In the genomic region with DNA sequence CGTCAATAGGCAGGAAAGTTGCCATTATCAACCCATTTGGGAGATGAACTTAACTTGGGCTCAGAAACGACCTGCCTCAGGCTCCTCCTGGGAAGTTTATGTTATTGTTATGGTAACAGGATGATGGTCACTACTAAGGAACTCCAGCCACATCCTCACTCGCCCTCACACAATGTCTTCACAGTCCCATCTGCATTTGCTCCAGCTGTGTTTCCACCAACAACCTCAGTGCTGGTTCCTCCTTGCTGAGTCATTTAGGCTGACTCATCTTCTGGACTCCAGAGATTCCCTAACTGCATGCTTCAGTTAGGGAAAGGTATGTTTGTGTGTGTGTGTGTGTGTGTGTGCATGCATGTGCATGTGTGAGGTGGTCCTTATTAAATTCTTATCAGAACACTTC, we compare ENCODE assay signal across 9 cellular contexts.
DNase-seq lines count a peak whose midpoint lies in the region; ATAC-seq, FAIRE-seq and TF ChIP-seq lines count a peak whose summit lies in the region.
"Had no signal": no experiment of that assay in that cellular context is flagged by ENCODE, and none has a peak within 500 bp of the region (broad histone marks: within the 10 kb centered on the region; RNA-seq: fewer than 3 reads in every experiment).

No MANE protein-coding gene starts in this region.

- no peak overlapping the region for H2BK5ac ChIP-seq in mesendoderm (ENCODE audit: low read length)

- peaks cover 6% of the 10 kb centered on the region for H3K9me3 Mint-ChIP-seq in activated naive CD8-positive, alpha-beta T cell treated with anti-CD3 and anti-CD28 coated beads, Interleukin-2, amount 50 U/mL, for 24 hours

- H2BK15ac ChIP-seq in mesendoderm (replicated peaks; ENCODE audit: low read depth), result no peak overlapping the region

- H3K27me3 ChIP-seq in endothelial cell of umbilical vein (ENCODE audit: control insufficient read depth in 2 of 2, insufficient read depth in 2 of 2, low read length in 2 of 2) (no peaks in the 10 kb centered on the region), mesendoderm (ENCODE audit: insufficient read depth, low read length, poor library complexity) (no peaks in the 10 kb centered on the region), prostate gland (replicated peaks; ENCODE audit: insufficient read depth) (no peaks in the 10 kb centered on the region)

- dilution Hi-C loops in endothelial cell of umbilical vein (cut with MboI; ENCODE audit: extremely low pct_ligation_motif_present, low sequenced_read_pairs), result no loop called here

- H3K23ac ChIP-seq in mesendoderm (ENCODE audit: low read length), result no peak overlapping the region

- peak; percentile 95 for FAIRE-seq in endothelial cell of umbilical vein (lab: Jason Lieb, UNC)

- DNase-seq in AG09319 (ENCODE audit: extremely low read depth, low read depth) (peak; percentile 100), NCI-H226 (peak; percentile 99), endothelial cell of umbilical vein (ENCODE audit: low read depth, low spot score) (peak; percentile 93), mesendoderm (peak; percentile 99), germinal center (ENCODE audit: low spot score) (no peak), prostate gland (ENCODE audit: low spot score) (no peak)
- no peak for DNase-seq in activated naive CD8-positive, alpha-beta T cell treated with anti-CD3 and anti-CD28 coated beads, Interleukin-2, amount 50 U/mL, for 24 hours

- H3K27me3 Mint-ChIP-seq in activated naive CD8-positive, alpha-beta T cell treated with anti-CD3 and anti-CD28 coated beads, Interleukin-2, amount 50 U/mL, for 24 hours, result peaks cover 2% of the 10 kb centered on the region

- H3K4me1 ChIP-seq in endothelial cell of umbilical vein (ENCODE audit: control insufficient read depth, extremely low read depth, insufficient read depth, low read length) (peaks cover 7% of the 10 kb centered on the region), mesendoderm (ENCODE audit: control insufficient read depth, low read depth, low read length) (no peaks in the 10 kb centered on the region), prostate gland (replicated peaks) (no peaks in the 10 kb centered on the region)
- H3K4me1 ChIP-seq: HAP-1 had no signal

- no peaks in the 10 kb centered on the region for H3K9me1 ChIP-seq in endothelial cell of umbilical vein (replicated peaks; ENCODE audit: control insufficient read depth, extremely low read depth, insufficient read depth, low read length)

- no peak overlapping the region for H4K8ac ChIP-seq in mesendoderm (ENCODE audit: low read depth, low read length)

- no peaks in the 10 kb centered on the region for H3K79me2 ChIP-seq in endothelial cell of umbilical vein (ENCODE audit: control insufficient read depth, insufficient read depth, low read length)
- no peaks in the 10 kb centered on the region for H3K79me2 ChIP-seq in mesendoderm (ENCODE audit: control insufficient read depth, insufficient read depth, low read length)

- CTCF ChIA-PET in endothelial cell of umbilical vein (lab: Charles Lee), result interaction anchor here (1.3 to 1.5 kb wide), 3 partner anchors 14 to 267 kb away, joined by 3 to 6 read pairs (median 5); no protein-coding TSS in a partner anchor

- H2AK5ac ChIP-seq in mesendoderm (ENCODE audit: low read length), result no peak overlapping the region

- no peak overlapping the region for H3K4me3 Mint-ChIP-seq in activated naive CD8-positive, alpha-beta T cell treated with anti-CD3 and anti-CD28 coated beads, Interleukin-2, amount 50 U/mL, for 24 hours

- H3K36me3 Mint-ChIP-seq in activated naive CD8-positive, alpha-beta T cell treated with anti-CD3 and anti-CD28 coated beads, Interleukin-2, amount 50 U/mL, for 24 hours (ENCODE audit: low read depth), result no peaks in the 10 kb centered on the region

- H3K4me2 ChIP-seq in endothelial cell of umbilical vein (ENCODE audit: insufficient read depth, low read length) (no peak overlapping the region), mesendoderm (ENCODE audit: low read length) (no peak overlapping the region)

- H4K5ac ChIP-seq in mesendoderm (ENCODE audit: low read length), result no peak overlapping the region

- H3K27ac ChIP-seq in endothelial cell of umbilical vein (ENCODE audit: insufficient read depth, low read depth, low read length) (peak overlapping the region; percentile 73), mesendoderm (ENCODE audit: low read depth, low read length) (peak overlapping the region; percentile 38), prostate gland (no peak overlapping the region)

- H3K9me3 ChIP-seq in endothelial cell of umbilical vein (replicated peaks; ENCODE audit: control insufficient read depth, insufficient read depth, low read length) (no peaks in the 10 kb centered on the region), prostate gland (no peaks in the 10 kb centered on the region)
- H3K9me3 ChIP-seq: HAP-1 had no signal

- H3K18ac ChIP-seq in mesendoderm (ENCODE audit: low read length), result no peak overlapping the region

- no peaks in the 10 kb centered on the region for H3K4me1 Mint-ChIP-seq in activated naive CD8-positive, alpha-beta T cell treated with anti-CD3 and anti-CD28 coated beads, Interleukin-2, amount 50 U/mL, for 24 hours

- no peaks in the 10 kb centered on the region for H3K79me1 ChIP-seq in mesendoderm (ENCODE audit: low read length)

- H3K27ac Mint-ChIP-seq in activated naive CD8-positive, alpha-beta T cell treated with anti-CD3 and anti-CD28 coated beads, Interleukin-2, amount 50 U/mL, for 24 hours, result no peak overlapping the region

- no peak overlapping the region for H2AFZ ChIP-seq in endothelial cell of umbilical vein (ENCODE audit: low read depth, low read length)

- H3K4ac ChIP-seq in mesendoderm (ENCODE audit: low read depth, low read length), result no peak overlapping the region

- ATAC-seq in HG02981 (IDR thresholded peaks at IDR 0.05; ENCODE audit: unreplicated experiment), result no peak
- no peak for ATAC-seq in activated naive CD8-positive, alpha-beta T cell treated with anti-CD3 and anti-CD28 coated beads, Interleukin-2, amount 50 U/mL, for 24 hours

- TF ChIP-seq CTCF in AG09319 (IDR thresholded peaks at IDR 0.05; ENCODE audit: low read depth, low read length) (no peak), endothelial cell of umbilical vein (IDR thresholded peaks at IDR 0.05; ENCODE audit: extremely low read depth in 1 of 2, insufficient read depth in 1 of 2, low read depth in 1 of 2, low read length in 2 of 2) (no peak), prostate gland (IDR thresholded peaks at IDR 0.05) (no peak)

- no peak overlapping the region for H2BK120ac ChIP-seq in mesendoderm (ENCODE audit: low read depth, low read length)

- H3K9ac ChIP-seq in endothelial cell of umbilical vein (replicated peaks; ENCODE audit: extremely low read depth, insufficient read depth, low read length), result peak overlapping the region; percentile 6
- H3K9ac ChIP-seq in mesendoderm (ENCODE audit: low read length), result no peak overlapping the region

- TF ChIP-seq POLR2A in endothelial cell of umbilical vein (IDR thresholded peaks at IDR 0.05; ENCODE audit: low read depth, low read length), result no peak
- TF ChIP-seq POLR2A in prostate gland (IDR thresholded peaks at IDR 0.05), result no peak

- no CpG with 5 or more reads among the region's 3 CpGs for WGBS in mesendoderm (ENCODE audit: extremely low coverage, insufficient coverage, low lambda C conversion rate)
- 39% methylated on average over 3 of the region's 3 CpGs for WGBS in prostate gland

- no peaks in the 10 kb centered on the region for H3K36me3 ChIP-seq in endothelial cell of umbilical vein (ENCODE audit: control insufficient read depth in 2 of 2, extremely low read depth in 1 of 2, insufficient read depth in 2 of 2, low read length in 2 of 2)
- H3K36me3 ChIP-seq in mesendoderm (ENCODE audit: control insufficient read depth, insufficient read depth, low read length), result no peaks in the 10 kb centered on the region
- no peaks in the 10 kb centered on the region for H3K36me3 ChIP-seq in prostate gland
- H3K36me3 ChIP-seq: HAP-1 had no signal

- no peak overlapping the region for H3K4me3 ChIP-seq in endothelial cell of umbilical vein (replicated peaks in 1 of 3; ENCODE audit: insufficient read depth in 1 of 3, low read depth in 1 of 3, low read length in 3 of 3)
- H3K4me3 ChIP-seq in mesendoderm (ENCODE audit: low read length), result no peak overlapping the region
- H3K4me3 ChIP-seq in prostate gland, result no peak overlapping the region
- H3K4me3 ChIP-seq: HAP-1 had no signal

- no peak overlapping the region for H3K56ac ChIP-seq in mesendoderm (ENCODE audit: low read length)

- POLR2A ChIA-PET in endothelial cell of umbilical vein (lab: Charles Lee), result no interaction called here

- intact Hi-C loops in endothelial cell of umbilical vein (cut with micrococcal nuclease) (loop anchor here (1.0 kb wide), 2 partner anchors 14 to 33 kb away; no protein-coding TSS in a partner anchor), prostate gland (cut with DNase I) (no loop called here)

- BruUV-seq in endothelial cell of umbilical vein (replicated peaks; lab: Mats Ljungman, UMichigan), result no TSS peak

- no peaks in the 10 kb centered on the region for H4K20me1 ChIP-seq in endothelial cell of umbilical vein (replicated peaks; ENCODE audit: control insufficient read depth, extremely low read depth, insufficient read depth, low read length)

TF ChIP-seq in endothelial cell of umbilical vein, 7 proteins besides CTCF, POLR2A, EP300 and RAD21:
- TF ChIP-seq FOS (IDR thresholded peaks at IDR 0.05; ENCODE audit: borderline replicate concordance, insufficient read depth, low read length) (peak; percentile 99), GATA2 (IDR thresholded peaks at IDR 0.05; ENCODE audit: insufficient read depth, insufficient read length, low read depth, low read length) (no peak), EZH2 (IDR thresholded peaks at IDR 0.05; ENCODE audit: borderline replicate concordance, low read depth, low read length, severe bottlenecking) (no peak), MYC (IDR thresholded peaks at IDR 0.05; ENCODE audit: low read depth, low read length) (no peak), POLR2AphosphoS5 (IDR thresholded peaks at IDR 0.05; ENCODE audit: insufficient read depth, low read depth, low read length) (peak; percentile 84), JUN (IDR thresholded peaks at IDR 0.05; ENCODE audit: borderline replicate concordance, insufficient read depth, insufficient read length, low read depth) (peak; percentile 95)
- TF ChIP-seq, protein P1, sequence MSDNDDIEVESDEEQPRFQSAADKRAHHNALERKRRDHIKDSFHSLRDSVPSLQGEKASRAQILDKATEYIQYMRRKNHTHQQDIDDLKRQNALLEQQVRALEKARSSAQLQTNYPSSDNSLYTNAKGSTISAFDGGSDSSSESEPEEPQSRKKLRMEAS (IDR thresholded peaks at IDR 0.05; ENCODE audit: insufficient read depth, insufficient read length), result no peak
TF ChIP-seq in endothelial cell of umbilical vein: peak in this region for 3.

Comparison
In these comparisons a context has a peak if more than half of its experiments do, and no peak if none do; other contexts are left out.
1. DNase-seq: peak in AG09319 (single experiment), NCI-H226 (single experiment), endothelial cell of umbilical vein (single experiment) and mesendoderm (single experiment); none in germinal center (single experiment), activated naive CD8-positive, alpha-beta T cell treated with anti-CD3 and anti-CD28 coated beads, Interleukin-2, amount 50 U/mL, for 24 hours (single experiment) and prostate gland (single experiment).
2. H3K27ac ChIP-seq: peak in endothelial cell of umbilical vein (single experiment) and mesendoderm (single experiment); none in prostate gland (0 of 2).